ENCODE assay signal across 14 cellular contexts in genomic region chr10:32947586-32947985, GRCh38. TPM values are rescaled to one million over a fixed set of nuclear protein-coding genes. Genes with fewer than 3 reads are reported as not detected.
DNase-seq lines count a peak whose midpoint lies in the region; ATAC-seq, FAIRE-seq and TF ChIP-seq lines count a peak whose summit lies in the region.
"Had no signal": no experiment of that assay in that cellular context is flagged by ENCODE, and none has a peak within 500 bp of the region (broad histone marks: within the 10 kb centered on the region; RNA-seq: fewer than 3 reads in every experiment).

No MANE protein-coding gene starts in this region.

- intact Hi-C loops in CD4-positive, alpha-beta T cell (cut with DNase I, micrococcal nuclease) = no loop called here

- H3K27me3 ChIP-seq in CD4-positive, alpha-beta T cell (ENCODE audit: control insufficient read depth, insufficient read depth, low read length) = no peaks in the 10 kb centered on the region

- FAIRE-seq in H54 (lab: Jason Lieb, UNC) = peak; percentile 61
- FAIRE-seq: RCC 7860 had no signal

- no peaks in the 10 kb centered on the region for H3K27me3 Mint-ChIP-seq in CD4-positive, alpha-beta T cell
- H3K27me3 Mint-ChIP-seq in T-helper 17 cell = no peaks in the 10 kb centered on the region
- H3K27me3 Mint-ChIP-seq in immature natural killer cell (ENCODE audit: low read depth in 3 of 3) = peaks cover 0 to under 1% (median 0%) of the 10 kb centered on the region in 3 donors

- CTCF ChIA-PET in CD4-positive, alpha-beta T cell (lab: Charles Lee) = interaction anchor here (1.6 kb wide), 1 partner anchor 24 kb away, joined by 3 read pairs; no protein-coding TSS in a partner anchor

- POLR2A ChIA-PET in CD4-positive, alpha-beta T cell (lab: Charles Lee) = interaction anchor here (1.0 kb wide), 1 partner anchor 34 kb away, joined by 3 read pairs; no protein-coding TSS in a partner anchor

- H3K4me1 Mint-ChIP-seq in CD4-positive, alpha-beta T cell (ENCODE audit: low read depth) = peaks cover 78% of the 10 kb centered on the region
- H3K4me1 Mint-ChIP-seq in T-helper 17 cell (peaks cover 61% of the 10 kb centered on the region), immature natural killer cell (peaks cover 81 to 93% of the 10 kb centered on the region in 2 donors)

- H3K36me3 Mint-ChIP-seq in CD4-positive, alpha-beta T cell (ENCODE audit: low read depth) = peaks cover under 1% of the 10 kb centered on the region
- peaks cover 9% of the 10 kb centered on the region for H3K36me3 Mint-ChIP-seq in T-helper 17 cell (ENCODE audit: low read depth)
- H3K36me3 Mint-ChIP-seq in immature natural killer cell = peaks cover 0 to 7% (median 0%) of the 10 kb centered on the region in 3 donors

- DNase-seq in CD4-positive, alpha-beta T cell = no peak
- DNase-seq in H54 (ENCODE audit: insufficient read length, low spot score) (no peak), T-helper 17 cell (no peak), immature natural killer cell (no peak), retina (no peak), AML-193 (lab: John Stamatoyannopoulos, UW) (no peak)
- DNase-seq: NCI-H1105 treated with DMSO at 0.1 percent for 48 hours, NCI-H1930, NCI-H2171, NCI-H446 treated with DMSO at 0.1 percent for 48 hours, SHP77 treated with DMSO at 0.1 percent for 48 hours had no signal

- TF ChIP-seq CTCF in CD4-positive, alpha-beta T cell (IDR thresholded peaks at IDR 0.05) = no peak

- H3K27ac ChIP-seq in CD4-positive, alpha-beta T cell (ENCODE audit: low read depth, low read length) = no peak overlapping the region
- H3K27ac ChIP-seq: KMS-11 had no signal

- ATAC-seq in CD4-positive, alpha-beta T cell (ENCODE audit: poor library complexity) = no peak
- no peak for ATAC-seq in T-helper 17 cell
- ATAC-seq in GM18868 (IDR thresholded peaks at IDR 0.05; ENCODE audit: unreplicated experiment) = no peak

- H3K4me3 Mint-ChIP-seq in CD4-positive, alpha-beta T cell = peak overlapping the region; percentile 30
- H3K4me3 Mint-ChIP-seq in T-helper 17 cell (peak overlapping the region; percentile 68), immature natural killer cell (peak overlapping the region in 4 of 5 donors; percentile 8 to 65 (median 40))

- no peaks in the 10 kb centered on the region for H3K9me3 Mint-ChIP-seq in CD4-positive, alpha-beta T cell
- H3K9me3 Mint-ChIP-seq in immature natural killer cell = no peaks in the 10 kb centered on the region

- no peak for TF ChIP-seq POLR2A in H54 (IDR thresholded peaks at IDR 0.05; ENCODE audit: low read depth, low read length)

- peak overlapping the region; percentile 50 for H3K27ac Mint-ChIP-seq in CD4-positive, alpha-beta T cell
- peak overlapping the region; percentile 96 for H3K27ac Mint-ChIP-seq in T-helper 17 cell
- peak overlapping the region in 4 of 6 donors; percentile 47 to 73 (median 58) for H3K27ac Mint-ChIP-seq in immature natural killer cell

- H3K9me3 ChIP-seq in CD4-positive, alpha-beta T cell (ENCODE audit: control insufficient read depth, low read length) = no peaks in the 10 kb centered on the region
- H3K9me3 ChIP-seq in T-helper 17 cell (ENCODE audit: control insufficient read depth, low read length, poor library complexity, severe bottlenecking) = no peaks in the 10 kb centered on the region

RNA-seq across cellular contexts. Expression of gene ITGB1, which starts 10.4 kb away (rescaled TPM):
- total RNA-seq in CD4-positive, alpha-beta T cell = 10 to 100 TPM; 82.4 to 82.9 TPM
- total RNA-seq in T-helper 17 cell = 100 to 1,000 TPM; 392 to 428 TPM
- 100 to 1,000 TPM; 241 to 320 (median 276) TPM for polyA plus RNA-seq in immature natural killer cell

Comparison
In these comparisons a context has a peak if more than half of its experiments do, and no peak if none do; other contexts are left out.
1. RNA of gene ITGB1, which starts 10.4 kb away (total RNA-seq): 392 to 428 TPM in T-helper 17 cell; 82.4 to 82.9 TPM in CD4-positive, alpha-beta T cell; every median in the first group is over 4 times any median in the second.
2. Peak in every context shown above with its lines, with median percentiles within 50 percentile points of each other: H3K27ac Mint-ChIP-seq and H3K4me3 Mint-ChIP-seq.